Comparison of ENCODE assay signal across 11 cellular contexts in the genomic region with DNA sequence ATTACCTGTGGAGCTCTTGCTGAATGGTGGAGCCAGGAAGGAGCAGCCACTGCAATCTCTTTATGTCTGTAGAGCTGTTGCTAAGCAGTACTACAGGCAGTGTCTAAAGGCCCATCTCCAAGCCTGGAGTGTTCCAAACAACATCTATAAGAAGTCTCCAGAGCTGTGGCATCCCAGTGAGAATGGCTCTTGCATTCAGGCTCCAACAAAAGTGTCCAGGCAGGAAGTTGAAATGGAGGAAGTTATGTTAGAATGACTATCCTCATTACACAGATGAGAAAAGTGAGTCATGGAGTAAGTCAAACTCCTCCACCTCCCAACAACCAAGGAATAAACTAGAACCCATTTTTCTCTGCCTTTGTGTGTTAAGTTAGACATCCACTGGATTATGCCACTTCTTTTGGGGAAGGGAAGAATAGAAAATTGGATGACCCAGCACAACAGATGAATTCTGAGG.
DNase-seq lines count a peak whose midpoint lies in the region; ATAC-seq and TF ChIP-seq lines count a peak whose summit lies in the region.
"Had no signal": no experiment of that assay in that cellular context is flagged by ENCODE, and none has a peak within 500 bp of the region (broad histone marks: within the 10 kb centered on the region; RNA-seq: fewer than 3 reads in every experiment).

No MANE protein-coding gene starts in this region.

- peak overlapping the region; percentile 55 for H2AFZ ChIP-seq in smooth muscle cell (ENCODE audit: low read depth)

- H3K9me3 ChIP-seq in SJSA1 (replicated peaks) = no peaks in the 10 kb centered on the region
- H3K9me3 ChIP-seq in esophagus squamous epithelium = no peaks in the 10 kb centered on the region
- H3K9me3 ChIP-seq in smooth muscle cell (replicated peaks; ENCODE audit: low read depth) = no peaks in the 10 kb centered on the region

- no peaks in the 10 kb centered on the region for H3K79me2 ChIP-seq in smooth muscle cell (ENCODE audit: low read depth)

- H3K4me1 ChIP-seq in SJSA1 (replicated peaks) (peaks cover 37% of the 10 kb centered on the region), esophagus squamous epithelium (peaks cover 8 to 45% (median 15%) of the 10 kb centered on the region in 3 donors), smooth muscle cell (ENCODE audit: low read depth) (peaks cover 17% of the 10 kb centered on the region)

- peaks cover 30% of the 10 kb centered on the region for H3F3A ChIP-seq in smooth muscle cell (ENCODE audit: low read depth)

- H3K36me3 ChIP-seq in SJSA1 (no peaks in the 10 kb centered on the region), esophagus squamous epithelium (no peaks in the 10 kb centered on the region), smooth muscle cell (ENCODE audit: low read depth) (no peaks in the 10 kb centered on the region)

- H3K9ac ChIP-seq in smooth muscle cell (ENCODE audit: low read depth) = peak overlapping the region; percentile 96

- H3K4me2 ChIP-seq in smooth muscle cell = peak overlapping the region; percentile 81

- H3K4me3 ChIP-seq in SJSA1 = peak overlapping the region; percentile 19
- H3K4me3 ChIP-seq in esophagus squamous epithelium = peak overlapping the region in 3 of 4 donors; percentile 9 to 31 (median 30)
- no peak overlapping the region for H3K4me3 ChIP-seq in smooth muscle cell

- intact Hi-C loops in esophagus squamous epithelium (cut with DNase I) = no loop called here

- no peak for TF ChIP-seq POLR2A in esophagus squamous epithelium (IDR thresholded peaks at IDR 0.05)

- no peaks in the 10 kb centered on the region for H4K20me1 ChIP-seq in smooth muscle cell (ENCODE audit: low read depth)

- DNase-seq in DMS 273 (lab: John Stamatoyannopoulos, UW; ENCODE audit: unreplicated experiment) (peak; percentile 17), DMS 273 treated with DMSO at 0.1 percent for 48 hours (lab: John Stamatoyannopoulos, UW) (no peak), SJSA1 (ENCODE audit: low read depth in 1 of 2, low spot score in 2 of 2) (peak; percentile 52 to 59), esophagus squamous epithelium (lab: John Stamatoyannopoulos, UW) (no peak), smooth muscle cell (lab: John Stamatoyannopoulos, UW; ENCODE audit: unreplicated experiment) (no peak), caudate nucleus (lab: John Stamatoyannopoulos, UW) (no peak)
- no peak for DNase-seq in activated T-cell treated with anti-CD3 and anti-CD28 coated beads, Interleukin-2, amount 50 U/mL, for 1 hour
- DNase-seq: NCI-H2107 had no signal

- H3K27ac ChIP-seq in SJSA1 (peak overlapping the region; percentile 99), esophagus squamous epithelium (peak overlapping the region in 3 of 4 donors; percentile 68 to 89 (median 83)), smooth muscle cell (ENCODE audit: low read depth) (peak overlapping the region; percentile 100), caudate nucleus (ENCODE audit: low read depth, low read length) (no peak overlapping the region)
- H3K27ac ChIP-seq: 22Rv1 had no signal

- H3K27me3 ChIP-seq in SJSA1 (replicated peaks) (no peaks in the 10 kb centered on the region), esophagus squamous epithelium (no peaks in the 10 kb centered on the region), smooth muscle cell (ENCODE audit: low read depth) (no peaks in the 10 kb centered on the region)

- ATAC-seq in GM19463 (IDR thresholded peaks at IDR 0.05; ENCODE audit: unreplicated experiment) = no peak
- ATAC-seq: WTC11 had no signal

- TF ChIP-seq CTCF in esophagus squamous epithelium (IDR thresholded peaks at IDR 0.05) (no peak), smooth muscle cell (IDR thresholded peaks at IDR 0.05; ENCODE audit: borderline replicate concordance, insufficient read depth, poor library complexity, severe bottlenecking) (no peak)

Comparison
In these comparisons a context has a peak if more than half of its experiments do, and no peak if none do; other contexts are left out.
1. DNase-seq: peak in DMS 273 (single experiment) and SJSA1 (2 of 2); none in DMS 273 treated with DMSO at 0.1 percent for 48 hours (single experiment), esophagus squamous epithelium (single experiment), smooth muscle cell (single experiment), activated T-cell treated with anti-CD3 and anti-CD28 coated beads, Interleukin-2, amount 50 U/mL, for 1 hour (single experiment) and caudate nucleus (0 of 61).